Comparison of ENCODE assay signal across 26 cellular contexts in genomic region chr2:160825433-160825832, GRCh38.
"Had no signal": no experiment of that assay in that cellular context is flagged by ENCODE, and none has a peak within 500 bp of the region (broad histone marks: within the 10 kb centered on the region; RNA-seq: fewer than 3 reads in every experiment).

No MANE protein-coding gene starts in this region.

- H3K36me3 ChIP-seq: colonic mucosa, esophagus squamous epithelium, gastrocnemius medialis, heart right ventricle, left lung, lower lobe of right lung had no signal

- FAIRE-seq: endometrium, islet of Langerhans, keratinocyte had no signal

- DNase-seq: colonic mucosa; cortex of kidney; effector CD8-positive, alpha-beta T cell; effector memory CD8-positive, alpha-beta T cell; endodermal cell; erythroblast; esophagus squamous epithelium; foreskin fibroblast; foreskin melanocyte; gastrocnemius medialis; glutamatergic neuron; head of caudate nucleus; heart right ventricle; hippocampal formation; left cardiac atrium; left lung; left ventricle myocardium superior; lower lobe of right lung; mesenchymal stem cell; mucosa of descending colon; naive B cell had no signal

- H3K4me1 ChIP-seq: colonic mucosa, esophagus squamous epithelium, gastrocnemius medialis, heart right ventricle, left lung, lower lobe of right lung had no signal

- H3K4me3 ChIP-seq: colonic mucosa, esophagus squamous epithelium, gastrocnemius medialis, heart right ventricle, left lung, lower lobe of right lung, mucosa of descending colon had no signal

- ATAC-seq: effector memory CD8-positive, alpha-beta T cell; esophagus mucosa; gastrocnemius medialis; heart right ventricle; left cardiac atrium; left lung; left ventricle myocardium superior; lower lobe of right lung; mucosa of descending colon had no signal

- H3K27ac ChIP-seq: colonic mucosa, epithelial cell of prostate, esophagus squamous epithelium, gastrocnemius medialis, heart right ventricle, left lung, lower lobe of right lung had no signal

- H3K27me3 ChIP-seq: colonic mucosa, esophagus squamous epithelium, gastrocnemius medialis, heart right ventricle, left lung had no signal

- H3K9me3 ChIP-seq: colonic mucosa had no signal
